ENCODE assay signal across 11 cellular contexts in genomic region chr2:235561450-235561849, GRCh38.
"Had no signal": no experiment of that assay in that cellular context is flagged by ENCODE, and none has a peak within 500 bp of the region (broad histone marks: within the 10 kb centered on the region; RNA-seq: fewer than 3 reads in every experiment).

No MANE protein-coding gene starts in this region.

- ATAC-seq: effector memory CD8-positive, alpha-beta T cell; left lobe of liver; natural killer cell treated with Interleukin-12 subunit alpha and Interleukin-12 subunit beta and Interleukin-15 and Interleukin-18, amount 100 ng/mL, for 72 hours; stimulated activated naive CD8-positive, alpha-beta T cell treated with anti-CD3 and anti-CD28 coated beads, Interleukin-15, amount 100 ng/mL, for 72 hours had no signal

- H3K27ac Mint-ChIP-seq: activated naive CD4-positive, alpha-beta T cell treated with anti-CD3 and anti-CD28 coated beads, Interleukin-2, amount 50 U/mL, for 24 hours; effector memory CD8-positive, alpha-beta T cell; natural killer cell treated with Interleukin-12 subunit alpha and Interleukin-12 subunit beta and Interleukin-15 and Interleukin-18, amount 100 ng/mL, for 72 hours; stimulated activated naive CD8-positive, alpha-beta T cell treated with anti-CD3 and anti-CD28 coated beads, Interleukin-15, amount 100 ng/mL, for 72 hours; T-helper 1 cell treated with Interleukin-12 subunit alpha and Interleukin-12 subunit beta and Interleukin-4 antibody, amounts not matched to agents 30 μg/mL and 1 μg/mL, for 36 hours had no signal

- DNase-seq: activated CD4-positive, alpha-beta T cell treated with anti-CD3 and anti-CD28 coated beads, Interleukin-2, amount 50 U/mL, for 1 hour; caudate nucleus; cortex of kidney; effector memory CD8-positive, alpha-beta T cell; stimulated activated CD4-positive, alpha-beta T cell treated with anti-CD3 and anti-CD28 coated beads, Interleukin-4, amount 100 ng/mL, for 1 hour; stimulated activated naive CD8-positive, alpha-beta T cell treated with anti-CD3 and anti-CD28 coated beads, Interleukin-15, amount 100 ng/mL, for 72 hours; testis had no signal

- H3K27ac ChIP-seq: testis had no signal

- H3K4me1 Mint-ChIP-seq: activated naive CD4-positive, alpha-beta T cell treated with anti-CD3 and anti-CD28 coated beads, Interleukin-2, amount 50 U/mL, for 24 hours; stimulated activated naive CD8-positive, alpha-beta T cell treated with anti-CD3 and anti-CD28 coated beads, Interleukin-15, amount 100 ng/mL, for 72 hours had no signal

- H3K4me3 Mint-ChIP-seq: activated naive CD4-positive, alpha-beta T cell treated with anti-CD3 and anti-CD28 coated beads, Interleukin-2, amount 50 U/mL, for 24 hours; effector memory CD8-positive, alpha-beta T cell; natural killer cell treated with Interleukin-12 subunit alpha and Interleukin-12 subunit beta and Interleukin-15 and Interleukin-18, amount 100 ng/mL, for 72 hours; stimulated activated naive CD8-positive, alpha-beta T cell treated with anti-CD3 and anti-CD28 coated beads, Interleukin-15, amount 100 ng/mL, for 72 hours; T-helper 1 cell treated with Interleukin-12 subunit alpha and Interleukin-12 subunit beta and Interleukin-4 antibody, amounts not matched to agents 30 μg/mL and 1 μg/mL, for 36 hours had no signal

- H3K36me3 Mint-ChIP-seq: activated naive CD4-positive, alpha-beta T cell treated with anti-CD3 and anti-CD28 coated beads, Interleukin-2, amount 50 U/mL, for 24 hours; natural killer cell treated with Interleukin-12 subunit alpha and Interleukin-12 subunit beta and Interleukin-15 and Interleukin-18, amount 100 ng/mL, for 72 hours had no signal

- H3K27me3 Mint-ChIP-seq: activated naive CD4-positive, alpha-beta T cell treated with anti-CD3 and anti-CD28 coated beads, Interleukin-2, amount 50 U/mL, for 24 hours had no signal

- H3K9me3 Mint-ChIP-seq: activated naive CD4-positive, alpha-beta T cell treated with anti-CD3 and anti-CD28 coated beads, Interleukin-2, amount 50 U/mL, for 24 hours; effector memory CD8-positive, alpha-beta T cell; natural killer cell treated with Interleukin-12 subunit alpha and Interleukin-12 subunit beta and Interleukin-15 and Interleukin-18, amount 100 ng/mL, for 72 hours; stimulated activated naive CD8-positive, alpha-beta T cell treated with anti-CD3 and anti-CD28 coated beads, Interleukin-15, amount 100 ng/mL, for 72 hours; T-helper 1 cell treated with Interleukin-12 subunit alpha and Interleukin-12 subunit beta and Interleukin-4 antibody, amounts not matched to agents 30 μg/mL and 1 μg/mL, for 36 hours had no signal
